In the genomic region with DNA sequence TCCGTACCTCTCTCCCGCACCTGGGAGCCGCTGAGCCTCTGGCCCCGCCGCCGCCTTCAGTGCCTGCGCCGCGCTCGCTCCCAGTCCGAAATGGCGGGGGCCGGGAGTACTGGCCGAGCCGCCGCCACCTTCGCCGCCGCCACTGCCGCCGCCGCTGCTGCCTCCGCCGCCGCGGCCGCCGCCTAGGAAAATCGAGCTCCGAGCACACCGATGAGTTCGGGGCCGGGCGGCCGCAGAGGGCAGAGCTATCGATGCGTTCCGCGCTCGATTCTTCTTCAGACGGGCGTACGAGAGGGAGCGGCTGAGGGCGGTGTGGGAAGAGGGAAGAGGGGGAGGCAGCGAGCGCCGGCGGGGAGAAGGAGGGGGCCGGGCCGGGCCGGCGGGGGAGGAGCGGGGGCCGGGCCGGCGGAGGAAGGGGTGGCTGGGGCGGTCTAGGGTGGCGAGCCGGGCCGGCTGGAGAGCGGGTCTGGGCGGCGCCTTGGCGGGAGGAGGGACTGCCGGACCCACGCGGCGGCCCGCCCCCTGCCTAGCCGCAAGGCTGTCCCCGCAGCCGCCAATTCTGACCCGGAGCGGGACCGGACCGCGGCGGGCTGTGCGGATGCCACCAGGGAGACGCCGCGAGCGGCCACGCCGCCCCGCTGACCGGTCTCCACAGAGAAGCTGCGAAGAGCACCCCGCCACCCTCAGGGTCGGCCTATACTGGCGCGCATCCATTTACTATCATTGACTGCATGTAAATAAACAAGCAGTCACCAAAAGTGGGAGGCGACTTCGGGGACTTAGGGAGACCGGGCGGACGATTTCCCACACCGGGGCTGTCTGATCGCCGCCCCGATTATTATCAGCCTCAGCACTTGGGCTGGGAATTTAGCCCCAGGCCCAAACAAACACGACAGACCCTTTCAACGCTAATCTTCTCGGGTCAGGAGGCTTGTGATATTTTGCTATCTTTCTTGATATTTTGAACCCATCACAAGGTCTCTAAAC, we compare ENCODE assay signal across 8 cellular contexts. TPM values are rescaled to one million over a fixed set of nuclear protein-coding genes. Genes with fewer than 3 reads are reported as not detected.
DNase-seq lines count a peak whose midpoint lies in the region; ATAC-seq, FAIRE-seq and TF ChIP-seq lines count a peak whose summit lies in the region.

A gene (minus strand): TSS at position 186 of the 987 bp plus-strand sequence.

- H3K27ac ChIP-seq in kidney (ENCODE audit: low read depth in 2 of 2, low read length in 2 of 2) = peak within 1 kb of the TSS; percentile 76 to 79

- H3K9me3 ChIP-seq in kidney (ENCODE audit: control insufficient read depth in 1 of 2, low read length in 2 of 2) = no peaks in the 10 kb centered on the region

- intact Hi-C loops in kidney (cut with DNase I) = no loop called here

- DNase-seq in AML-193 (lab: John Stamatoyannopoulos, UW) (peak; percentile 85 to 89), NCI-H460 (ENCODE audit: extremely low read depth, low read depth) (peak; percentile 93), cerebellum (ENCODE audit: low spot score) (peak; percentile 91), kidney (peak; percentile 99)
- peak; percentile 84 for DNase-seq in activated CD4-positive, alpha-beta T cell treated with anti-CD3 and anti-CD28 coated beads for 1 hour
- peak; percentile 79 to 83 for DNase-seq in stimulated activated CD4-positive, alpha-beta T cell treated with anti-CD3 and anti-CD28 coated beads, Interleukin-15, amount 100 ng/mL, for 1 hour (ENCODE audit: low read depth in 1 of 2, low spot score in 1 of 2)

- peak within 1 kb of the TSS; percentile 92 to 96 for H3K4me3 ChIP-seq in kidney (ENCODE audit: low read length in 2 of 2)

- H3K4me1 ChIP-seq in kidney (ENCODE audit: control insufficient read depth in 1 of 2, insufficient read depth in 1 of 2, low read depth in 1 of 2, low read length in 2 of 2) = peaks cover 0 to 7% of the 10 kb centered on the region in 2 donors

- ATAC-seq in HG03432 (IDR thresholded peaks at IDR 0.05; ENCODE audit: unreplicated experiment) = peak; percentile 82

- no peaks in the 10 kb centered on the region for H3K36me3 ChIP-seq in kidney (ENCODE audit: control insufficient read depth in 1 of 2, insufficient read depth in 2 of 2, low read length in 2 of 2)

- no peak for FAIRE-seq in kidney (lab: Jason Lieb, UNC)

- no peak for TF ChIP-seq CTCF in kidney (IDR thresholded peaks at IDR 0.05; ENCODE audit: borderline replicate concordance, extremely low read depth, insufficient read depth)

- H3K9ac ChIP-seq in kidney (ENCODE audit: low read length in 2 of 2) = peak within 1 kb of the TSS; percentile 66 to 83

- TF ChIP-seq POLR2A in GM19193 (IDR thresholded peaks at IDR 0.05; ENCODE audit: extremely low read depth, insufficient read depth, insufficient read length) = peak; percentile 74

RNA-seq across cellular contexts. Expression of the gene that starts here (rescaled TPM):
- 18.6 and 22.6 TPM in 2 replicates for total RNA-seq in NCI-H460 (2014; rRNA removed; shearing (Covaris generic))
- 8.5 and 11.2 TPM in 2 replicates for polyA plus RNA-seq in NCI-H460 (2014; cell fraction: nucleus; rRNA removed)
- total RNA-seq in cerebellum (38.5 TPM), kidney (43.7 TPM)
- polyA plus RNA-seq in kidney (ENCODE audit: insufficient read depth, low read depth, low replicate concordance) = 7.5 TPM

Comparison
In these comparisons a context has a peak if more than half of its experiments do, and no peak if none do; other contexts are left out.
1. Peak in every context shown above with its lines: DNase-seq, ATAC-seq, H3K4me3 ChIP-seq and H3K27ac ChIP-seq.